ENCODE assay signal across 12 cellular contexts in the genomic region with DNA sequence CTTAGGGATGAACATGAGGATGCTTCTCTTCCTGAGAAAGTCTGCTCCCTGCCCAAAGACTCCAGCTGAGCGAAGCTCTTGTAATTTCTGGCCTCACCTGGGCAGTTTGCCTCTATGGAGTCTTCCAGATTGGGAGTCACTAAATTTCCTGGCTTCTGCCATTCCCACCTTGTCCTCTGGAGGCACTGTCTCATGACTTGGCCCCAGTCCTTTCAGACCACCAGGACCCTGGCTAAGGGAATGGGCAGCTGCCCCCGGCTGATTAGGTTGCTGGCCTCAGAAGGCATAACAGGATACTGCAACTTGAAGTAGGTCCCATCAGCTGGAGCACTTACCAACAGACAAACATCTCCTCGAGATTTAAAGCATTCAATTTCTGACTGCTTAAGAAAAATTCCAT.
DNase-seq lines count a peak whose midpoint lies in the region; ATAC-seq and TF ChIP-seq lines count a peak whose summit lies in the region.
"Had no signal": no experiment of that assay in that cellular context is flagged by ENCODE, and none has a peak within 500 bp of the region (broad histone marks: within the 10 kb centered on the region; RNA-seq: fewer than 3 reads in every experiment).

No MANE protein-coding gene starts in this region.

- H3K4me1 ChIP-seq in foreskin keratinocyte = peaks cover 4% of the 10 kb centered on the region
- H3K4me1 ChIP-seq: transverse colon had no signal

- TF ChIP-seq CTCF in AG04449 (IDR thresholded peaks at IDR 0.05; ENCODE audit: insufficient read depth, low read length, missing control alignments) (peak; percentile 31), GM12865 (IDR thresholded peaks at IDR 0.05; ENCODE audit: insufficient read depth, low read depth, low read length, missing control alignments) (peak; percentile 42), RWPE1 (conservative IDR thresholded peaks at IDR 0.05; ENCODE audit: low read depth) (peak; percentile 18; the same call in 1 of the 2 replicates), foreskin keratinocyte (conservative IDR thresholded peaks at IDR 0.05) (peak; percentile 47)

- H3K4me3 ChIP-seq in AG04449 (ENCODE audit: low read depth, low read length) (no peak overlapping the region), GM12865 (ENCODE audit: low read depth, low read length) (no peak overlapping the region)
- H3K4me3 ChIP-seq: transverse colon had no signal

- ATAC-seq in foreskin keratinocyte = no peak
- ATAC-seq in GM19035 (IDR thresholded peaks at IDR 0.05; ENCODE audit: unreplicated experiment) = no peak

- H3K27me3 ChIP-seq in foreskin keratinocyte = peaks cover 95% of the 10 kb centered on the region
- H3K27me3 ChIP-seq: transverse colon had no signal

- no peak for DNase-seq in AG04449 (ENCODE audit: low read depth, low spot score)
- no peak for DNase-seq in GM12865 (ENCODE audit: low read depth)
- no peak for DNase-seq in RWPE1 (ENCODE audit: low spot score)
- no peak for DNase-seq in foreskin keratinocyte
- DNase-seq in MV-4-11 (lab: John Stamatoyannopoulos, UW) = no peak
- no peak for DNase-seq in COLO829 (ENCODE audit: low spot score)
- DNase-seq in NCI-H1105 treated with DMSO at 0.1 percent for 48 hours (lab: John Stamatoyannopoulos, UW) = no peak
- DNase-seq: activated CD4-positive, alpha-beta T cell treated with anti-CD3 and anti-CD28 coated beads for 4 hours; anterior cingulate cortex; COR-L47; transverse colon had no signal

- POLR2A ChIA-PET in AG04449 (lab: Yijun Ruan, JAX) = no interaction called here
- POLR2A ChIA-PET in RWPE1 (lab: Yijun Ruan, JAX; ENCODE audit: low non-redundant PET) = no interaction called here

- CTCF ChIA-PET in AG04449 (lab: Yijun Ruan, JAX) (no interaction called here), RWPE1 (lab: Yijun Ruan, JAX) (interaction anchor here (0.5 to 1.3 kb wide), 2 partner anchors 39 to 370 kb away, joined by 3 read pairs; no protein-coding TSS in a partner anchor)

- H3K27ac ChIP-seq in RWPE1 = no peak overlapping the region
- H3K27ac ChIP-seq in foreskin keratinocyte = no peak overlapping the region
- H3K27ac ChIP-seq: transverse colon had no signal
